Comparison of ENCODE assay signal across 9 cellular contexts in the genomic region with DNA sequence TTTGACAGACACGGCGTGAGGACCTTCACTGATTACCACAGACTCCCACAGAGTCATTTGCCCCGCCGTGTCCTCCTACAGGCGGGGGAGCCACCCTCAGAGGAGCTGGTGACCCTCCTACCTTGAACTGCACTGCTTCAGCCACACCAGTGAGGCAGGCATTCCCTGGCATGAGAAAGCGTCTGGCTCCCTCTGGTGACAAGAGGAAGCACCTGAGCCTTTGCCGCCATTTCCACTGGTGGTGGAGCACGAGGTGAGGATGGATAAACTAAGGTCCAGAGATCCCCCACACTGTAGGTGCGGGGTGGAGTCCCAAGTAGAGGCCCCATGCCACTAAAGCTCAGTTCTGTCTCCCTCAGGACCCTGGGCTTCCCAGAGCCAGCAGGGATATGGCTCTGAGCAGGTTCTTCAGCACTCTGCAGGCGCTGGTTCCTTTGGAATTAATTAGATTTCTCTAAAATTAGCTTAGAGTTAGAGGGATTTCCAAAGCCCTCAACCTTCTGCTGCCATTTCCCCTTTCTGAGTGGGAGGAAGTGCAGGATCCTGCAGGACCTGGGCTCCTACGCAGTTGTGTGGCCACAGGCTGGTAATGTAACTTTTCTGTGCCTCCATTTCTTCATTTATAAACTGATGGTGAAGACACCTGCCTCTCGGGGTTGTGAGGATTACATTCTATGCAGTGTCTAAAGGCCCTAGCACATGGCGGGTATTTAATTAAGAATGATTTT.
DNase-seq lines count a peak whose midpoint lies in the region; ATAC-seq, FAIRE-seq and TF ChIP-seq lines count a peak whose summit lies in the region.
"Had no signal": no experiment of that assay in that cellular context is flagged by ENCODE, and none has a peak within 500 bp of the region (broad histone marks: within the 10 kb centered on the region; RNA-seq: fewer than 3 reads in every experiment).

No MANE protein-coding gene starts in this region.

- H3K27me3 Mint-ChIP-seq in T-helper 17 cell: no peaks in the 10 kb centered on the region

- no peak overlapping the region for H3K4me3 Mint-ChIP-seq in T-helper 17 cell

- H3K27ac ChIP-seq in ascending aorta: no peak overlapping the region

- no peak overlapping the region for H3K4me3 ChIP-seq in NB4 (ENCODE audit: low read depth, low read length)
- no peak overlapping the region for H3K4me3 ChIP-seq in ascending aorta

- H3K36me3 ChIP-seq in ascending aorta: no peaks in the 10 kb centered on the region

- H3K27me3 ChIP-seq in ascending aorta: no peaks in the 10 kb centered on the region

- no peaks in the 10 kb centered on the region for H3K36me3 Mint-ChIP-seq in T-helper 17 cell (ENCODE audit: low read depth)

- intact Hi-C loops in ascending aorta (cut with DNase I): loop anchor here (1.0 to 5.0 kb wide), 5 partner anchors 135 to 225 kb away; a partner anchor contains a TSS

- TF ChIP-seq CTCF in NB4 (IDR thresholded peaks at IDR 0.05; ENCODE audit: low read depth, low read length): peak; percentile 84
- TF ChIP-seq CTCF in ascending aorta (IDR thresholded peaks at IDR 0.05): peak; percentile 74 to 84 (median 78)

- no peak overlapping the region for H3K27ac Mint-ChIP-seq in T-helper 17 cell

- no peak for FAIRE-seq in H54 (lab: Jason Lieb, UNC)
- FAIRE-seq: endometrium had no signal

- H3K9me3 ChIP-seq in T-helper 17 cell (ENCODE audit: control insufficient read depth, low read length, poor library complexity, severe bottlenecking) (no peaks in the 10 kb centered on the region), ascending aorta (no peaks in the 10 kb centered on the region)

- ATAC-seq in T-helper 17 cell (peak; percentile 74), HG02973 (IDR thresholded peaks at IDR 0.05; ENCODE audit: unreplicated experiment) (no peak)

- peaks cover 47% of the 10 kb centered on the region for H3K4me1 Mint-ChIP-seq in T-helper 17 cell

- no peak for TF ChIP-seq POLR2A in H54 (IDR thresholded peaks at IDR 0.05; ENCODE audit: low read depth, low read length)
- no peak for TF ChIP-seq POLR2A in NB4 (IDR thresholded peaks at IDR 0.05; ENCODE audit: extremely low read depth, insufficient read length)

- H3K4me1 ChIP-seq in ascending aorta: peaks cover 0 to 8% of the 10 kb centered on the region in 2 donors

- DNase-seq in GM04504 (ENCODE audit: low read depth): peak; percentile 26
- peak; percentile 45 for DNase-seq in H54 (ENCODE audit: insufficient read length, low spot score)
- peak; percentile 80 for DNase-seq in NB4 (ENCODE audit: low read depth)
- peak in 2 of 3 donors; percentile 17 to 46 for DNase-seq in T-helper 17 cell
- DNase-seq in ascending aorta (ENCODE audit: low spot score in 2 of 2): peak in 1 of 2 donors; percentile 86
- peak; percentile 65 to 69 for DNase-seq in hippocampal formation (lab: John Stamatoyannopoulos, UW)
- DNase-seq in stimulated activated CD4-positive, alpha-beta T cell treated with anti-CD3 and anti-CD28 coated beads, Interleukin-12 subunit alpha, Interleukin-12 subunit beta, amount 100 ng/mL, for 24 hours (ENCODE audit: low read depth in 2 of 2): peak; percentile 51 to 63
